ENCODE assay signal across 7 cellular contexts in genomic region chr20:17017232-17017631, GRCh38.
"Had no signal": no experiment of that assay in that cellular context is flagged by ENCODE, and none has a peak within 500 bp of the region (broad histone marks: within the 10 kb centered on the region; RNA-seq: fewer than 3 reads in every experiment).

No MANE protein-coding gene starts in this region.

- H3K27ac Mint-ChIP-seq: H9, IgD-negative memory B cell had no signal

- H3K9me3 Mint-ChIP-seq: H9 had no signal

- H3K4me1 Mint-ChIP-seq: IgD-negative memory B cell had no signal

- DNase-seq: GOT3, H9, HCEC 1CT, KBM-7 had no signal

- ATAC-seq: HepG2 had no signal

- H3K27me3 Mint-ChIP-seq: IgD-negative memory B cell had no signal

- H3K27ac ChIP-seq: HL-60 had no signal

- H3K36me3 Mint-ChIP-seq: IgD-negative memory B cell had no signal

- H3K4me3 Mint-ChIP-seq: H9, IgD-negative memory B cell had no signal
